ENCODE assay signal across 22 cellular contexts in genomic region chr18:11672846-11673454, GRCh38.
"Had no signal": no experiment of that assay in that cellular context is flagged by ENCODE, and none has a peak within 500 bp of the region (broad histone marks: within the 10 kb centered on the region; RNA-seq: fewer than 3 reads in every experiment).

No MANE protein-coding gene starts in this region.

- H3K36me3 Mint-ChIP-seq: natural killer cell; stimulated activated naive B cell treated with anti-CD40 and anti-IgM and Interleukin-4, amounts not matched to agents 10 μg/mL and 1 μg/mL and 100 μg/mL, for 72 hours had no signal

- H3K4me1 ChIP-seq: colonic mucosa, heart left ventricle, right atrium auricular region, sigmoid colon, testis, tibial nerve, upper lobe of right lung had no signal

- H3K27ac Mint-ChIP-seq: natural killer cell; stimulated activated naive B cell treated with anti-CD40 and anti-IgM and Interleukin-4, amounts not matched to agents 10 μg/mL and 1 μg/mL and 100 μg/mL, for 72 hours; stimulated activated naive CD8-positive, alpha-beta T cell treated with anti-CD3 and anti-CD28 coated beads, Interleukin-15, amount 100 ng/mL, for 72 hours had no signal

- H3K9me3 ChIP-seq: colonic mucosa, heart left ventricle, mucosa of descending colon, ovary, right atrium auricular region, sigmoid colon, testis, tibial nerve, upper lobe of right lung had no signal

- H3K4me1 Mint-ChIP-seq: natural killer cell; stimulated activated naive B cell treated with anti-CD40 and anti-IgM and Interleukin-4, amounts not matched to agents 10 μg/mL and 1 μg/mL and 100 μg/mL, for 72 hours; stimulated activated naive CD8-positive, alpha-beta T cell treated with anti-CD3 and anti-CD28 coated beads, Interleukin-15, amount 100 ng/mL, for 72 hours had no signal

- H3K27me3 ChIP-seq: colonic mucosa, ovary, right atrium auricular region, sigmoid colon, testis, upper lobe of right lung had no signal

- ATAC-seq: heart left ventricle; mucosa of descending colon; natural killer cell; stimulated activated naive B cell treated with anti-CD40 and anti-IgM and Interleukin-4, amounts not matched to agents 10 μg/mL and 1 μg/mL and 100 μg/mL, for 72 hours; stimulated activated naive CD8-positive, alpha-beta T cell treated with anti-CD3 and anti-CD28 coated beads, Interleukin-15, amount 100 ng/mL, for 72 hours; upper lobe of right lung had no signal

- H3K4me3 ChIP-seq: colonic mucosa, heart left ventricle, mucosa of descending colon, ovary, right atrium auricular region, sigmoid colon, skin epidermis, testis, tibial nerve, upper lobe of right lung had no signal

- H3K9me3 Mint-ChIP-seq: natural killer cell; neural crest cell; stimulated activated naive CD8-positive, alpha-beta T cell treated with anti-CD3 and anti-CD28 coated beads, Interleukin-15, amount 100 ng/mL, for 72 hours had no signal

- H3K36me3 ChIP-seq: colonic mucosa, heart left ventricle, ovary, right atrium auricular region, sigmoid colon, tibial nerve, upper lobe of right lung had no signal

- DNase-seq: colonic mucosa; dermis blood vessel endothelial cell; erythroblast; foreskin melanocyte; heart left ventricle; hippocampal formation; kidney glomerular epithelial cell; mammary epithelial cell; mucosa of descending colon; natural killer cell; ovary; sigmoid colon; stimulated activated CD4-positive, alpha-beta T cell treated with anti-CD3 and anti-CD28 coated beads, Interleukin-2, amount 100 ng/mL, for 24 hours; stimulated activated CD4-positive, alpha-beta T cell treated with anti-CD3 and anti-CD28 coated beads, Interleukin-4, amount 100 ng/mL, for 4 hours; stimulated activated naive B cell treated with anti-CD40 and anti-IgM and Interleukin-4, amounts not matched to agents 10 μg/mL and 1 μg/mL and 100 μg/mL, for 72 hours; stimulated activated naive CD8-positive, alpha-beta T cell treated with anti-CD3 and anti-CD28 coated beads, Interleukin-15, amount 100 ng/mL, for 72 hours; testis; upper lobe of right lung had no signal

- H3K27ac ChIP-seq: colonic mucosa, heart left ventricle, ovary, right atrium auricular region, sigmoid colon, testis, tibial nerve, upper lobe of right lung had no signal

- H3K4me3 Mint-ChIP-seq: natural killer cell; neural crest cell; stimulated activated naive B cell treated with anti-CD40 and anti-IgM and Interleukin-4, amounts not matched to agents 10 μg/mL and 1 μg/mL and 100 μg/mL, for 72 hours; stimulated activated naive CD8-positive, alpha-beta T cell treated with anti-CD3 and anti-CD28 coated beads, Interleukin-15, amount 100 ng/mL, for 72 hours had no signal
